ENCODE assay signal across 9 cellular contexts in genomic region chr18:35038881-35039491, GRCh38. TPM values are rescaled to one million over a fixed set of nuclear protein-coding genes. Genes with fewer than 3 reads are reported as not detected.
DNase-seq lines count a peak whose midpoint lies in the region; ATAC-seq, FAIRE-seq and TF ChIP-seq lines count a peak whose summit lies in the region.
"Had no signal": no experiment of that assay in that cellular context is flagged by ENCODE, and none has a peak within 500 bp of the region (broad histone marks: within the 10 kb centered on the region; RNA-seq: fewer than 3 reads in every experiment).

No MANE protein-coding gene starts in this region.

- H3K27me3 Mint-ChIP-seq in immature natural killer cell (ENCODE audit: low read depth in 3 of 3), result peaks cover 20 to 21% (median 21%) of the 10 kb centered on the region in 3 donors

- peak overlapping the region; percentile 4 to 33 (median 29) for H3K4me3 Mint-ChIP-seq in immature natural killer cell

- peak overlapping the region in 2 of 4 donors; percentile 92 to 96 for H3K27ac ChIP-seq in tibial nerve
- no peak overlapping the region for H3K27ac ChIP-seq in tibial artery
- H3K27ac ChIP-seq in SK-N-SH (ENCODE audit: low read depth in 2 of 2, low read length in 1 of 2), result peak overlapping the region in 1 of 2 experiments; percentile 43; a peak in 1 of 4 replicates

- H3K27ac Mint-ChIP-seq in immature natural killer cell, result peak overlapping the region; percentile 76 to 100 (median 94)

- no peak for TF ChIP-seq CTCF in Loucy (conservative IDR thresholded peaks at IDR 0.05; ENCODE audit: low read length)
- no peak for TF ChIP-seq CTCF in tibial nerve (IDR thresholded peaks at IDR 0.05)
- no peak for TF ChIP-seq CTCF in tibial artery (IDR thresholded peaks at IDR 0.05)
- no peak for TF ChIP-seq CTCF in SK-N-SH (IDR thresholded peaks at IDR 0.05)

- peaks cover 0 to 4% (median 0%) of the 10 kb centered on the region in 3 donors for H3K36me3 Mint-ChIP-seq in immature natural killer cell

- CTCF ChIA-PET in SK-N-SH (lab: Yijun Ruan, JAX), result interaction anchor here (1.0 to 3.8 kb wide), 5 partner anchors 10 to 105 kb away, joined by 3 to 18 read pairs (median 10); no protein-coding TSS in a partner anchor

- WGBS in tibial nerve, 2 donors, result 50 to 62% methylated on average over 2 of the region's 2 CpGs
- 100% methylated on average over 2 of the region's 2 CpGs for WGBS in SK-N-SH (ENCODE audit: low lambda C conversion rate)

- H3K4me2 ChIP-seq in Loucy (ENCODE audit: low read depth, low read length, poor library complexity, severe bottlenecking), result peak overlapping the region; percentile 49
- H3K4me2 ChIP-seq in SK-N-SH, result no peak overlapping the region

- H3K4me1 ChIP-seq in Loucy (ENCODE audit: insufficient read depth, low read length, poor library complexity, severe bottlenecking), result peaks cover 52% of the 10 kb centered on the region
- peaks cover 0 to 23% (median 22%) of the 10 kb centered on the region in 4 donors for H3K4me1 ChIP-seq in tibial nerve
- H3K4me1 ChIP-seq in tibial artery, result peaks cover 0 to 20% (median 5%) of the 10 kb centered on the region in 4 donors
- peaks cover 9 to 13% of the 10 kb centered on the region in 2 experiments; a peak in 3 of 4 replicates for H3K4me1 ChIP-seq in SK-N-SH (ENCODE audit: control insufficient read depth in 1 of 2, insufficient read depth in 2 of 2, low read depth in 1 of 2, low read length in 1 of 2)

- DNase-seq in GM12891 (ENCODE audit: insufficient read length, low spot score) (no peak), immature natural killer cell (no peak), tibial nerve (ENCODE audit: low spot score in 2 of 2) (no peak), NCI-H1048 (lab: John Stamatoyannopoulos, UW) (no peak), tibial artery (no peak), SK-N-SH (no peak)
- DNase-seq: left ventricle myocardium superior had no signal

- H3K9me3 ChIP-seq in Loucy (ENCODE audit: insufficient read depth, low read depth, low read length), result no peaks in the 10 kb centered on the region
- no peaks in the 10 kb centered on the region for H3K9me3 ChIP-seq in tibial nerve
- no peaks in the 10 kb centered on the region for H3K9me3 ChIP-seq in tibial artery
- H3K9me3 ChIP-seq in SK-N-SH, result no peaks in the 10 kb centered on the region

- no peaks in the 10 kb centered on the region for H3F3A ChIP-seq in Loucy (ENCODE audit: low read depth)
- no peaks in the 10 kb centered on the region for H3F3A ChIP-seq in SK-N-SH (replicated peaks; ENCODE audit: insufficient read depth)

- peaks cover 52 to 83% of the 10 kb centered on the region in 2 donors for H3K4me1 Mint-ChIP-seq in immature natural killer cell

- H4K20me1 ChIP-seq in Loucy (ENCODE audit: insufficient read depth, low read length, poor library complexity, severe bottlenecking) (peaks cover 24% of the 10 kb centered on the region), SK-N-SH (ENCODE audit: insufficient read depth) (no peaks in the 10 kb centered on the region)

- no peak overlapping the region for H3K4me3 ChIP-seq in Loucy (ENCODE audit: low read length, poor library complexity, severe bottlenecking)
- no peak overlapping the region for H3K4me3 ChIP-seq in tibial nerve
- no peak overlapping the region for H3K4me3 ChIP-seq in tibial artery
- no peak overlapping the region for H3K4me3 ChIP-seq in SK-N-SH (ENCODE audit: low read depth in 2 of 2, low read length in 1 of 2)

- intact Hi-C loops in tibial artery (cut with DNase I; ENCODE audit: low total_unique reads), result no loop called here

- H3K79me2 ChIP-seq in Loucy (ENCODE audit: insufficient read depth, low read length), result peaks cover 26% of the 10 kb centered on the region
- H3K79me2 ChIP-seq in SK-N-SH (ENCODE audit: insufficient read depth), result peaks cover 22% of the 10 kb centered on the region

- H2AFZ ChIP-seq in Loucy (ENCODE audit: low read length) (no peak overlapping the region), SK-N-SH (ENCODE audit: low read depth) (no peak overlapping the region)

- H3K9me3 Mint-ChIP-seq in immature natural killer cell, result no peaks in the 10 kb centered on the region

- peak; percentile 23 for ATAC-seq in GM21825 (IDR thresholded peaks at IDR 0.05; ENCODE audit: unreplicated experiment)
- ATAC-seq: left ventricle myocardium superior had no signal

- no peaks in the 10 kb centered on the region for H3K27me3 ChIP-seq in Loucy (ENCODE audit: insufficient read depth, low read length, poor library complexity, severe bottlenecking)
- H3K27me3 ChIP-seq in tibial nerve, result no peaks in the 10 kb centered on the region
- H3K27me3 ChIP-seq in tibial artery, result no peaks in the 10 kb centered on the region
- H3K27me3 ChIP-seq in SK-N-SH (ENCODE audit: insufficient read depth), result no peaks in the 10 kb centered on the region

- H3K36me3 ChIP-seq in Loucy (ENCODE audit: insufficient read depth, low read length) (no peaks in the 10 kb centered on the region), tibial nerve (no peaks in the 10 kb centered on the region), tibial artery (no peaks in the 10 kb centered on the region), SK-N-SH (replicated peaks in 1 of 2; ENCODE audit: control insufficient read depth in 1 of 2, insufficient read depth in 2 of 2, low read length in 1 of 2) (no peaks in the 10 kb centered on the region)

- FAIRE-seq in GM12891 (lab: Jason Lieb, UNC), result peak; percentile 76

- POLR2A ChIA-PET in SK-N-SH (lab: Yijun Ruan, JAX), result no interaction called here

- H3K9ac ChIP-seq in Loucy (ENCODE audit: low read depth, low read length, poor library complexity, severe bottlenecking) (no peak overlapping the region), SK-N-SH (no peak overlapping the region)

- no peak for TF ChIP-seq RAD21 in SK-N-SH (IDR thresholded peaks at IDR 0.05; ENCODE audit: low read length)

- TF ChIP-seq POLR2A in GM12891 (IDR thresholded peaks at IDR 0.05; ENCODE audit: low read depth, low read length) (no peak), tibial nerve (IDR thresholded peaks at IDR 0.05) (no peak)

- no peaks in the 10 kb centered on the region for H3K9me2 ChIP-seq in Loucy (replicated peaks; ENCODE audit: low read depth, low read length)
- no peaks in the 10 kb centered on the region for H3K9me2 ChIP-seq in SK-N-SH

- TF ChIP-seq EP300 in tibial nerve (IDR thresholded peaks at IDR 0.05) (no peak), SK-N-SH (IDR thresholded peaks at IDR 0.05; ENCODE audit: borderline replicate concordance in 1 of 2, low read depth in 1 of 2, low read length in 1 of 2) (no peak)

TF ChIP-seq in GM12891, 5 proteins besides CTCF, POLR2A, EP300 and RAD21:
- TF ChIP-seq POU2F2 (IDR thresholded peaks at IDR 0.05; ENCODE audit: low read depth, low read length) (no peak), SPI1 (IDR thresholded peaks at IDR 0.05; ENCODE audit: low read depth, low read length) (peak; percentile 32; the same call in 1 of the 2 replicates)

TF ChIP-seq in SK-N-SH, 30 proteins besides CTCF, POLR2A, EP300 and RAD21 (continues in another document):
- TF ChIP-seq RXRA (IDR thresholded peaks at IDR 0.05; ENCODE audit: borderline replicate concordance, low read depth), result no peak
- no peak for TF ChIP-seq FOXJ3 (CRISPR knock-in tag; IDR thresholded peaks at IDR 0.05)
- no peak for TF ChIP-seq GATA2 (CRISPR knock-in tag; IDR thresholded peaks at IDR 0.05)
- no peak for TF ChIP-seq SMC3 (IDR thresholded peaks at IDR 0.05; ENCODE audit: low read depth, low read length)
- no peak for TF ChIP-seq TEAD4 (IDR thresholded peaks at IDR 0.05; ENCODE audit: borderline replicate concordance, insufficient read depth)
- no peak for TF ChIP-seq RFX5 (IDR thresholded peaks at IDR 0.05; ENCODE audit: low read length)
- TF ChIP-seq FOXM1 (IDR thresholded peaks at IDR 0.05; ENCODE audit: low read depth), result no peak
- TF ChIP-seq TCF12 (IDR thresholded peaks at IDR 0.05), result no peak
- TF ChIP-seq RCOR1 (IDR thresholded peaks at IDR 0.05; ENCODE audit: low read length), result no peak
- TF ChIP-seq NFIC (IDR thresholded peaks at IDR 0.05; ENCODE audit: borderline replicate concordance), result no peak
- TF ChIP-seq SIN3A (IDR thresholded peaks at IDR 0.05; ENCODE audit: borderline replicate concordance, low read depth, low read length), result no peak
- no peak for TF ChIP-seq NRF1 (IDR thresholded peaks at IDR 0.05; ENCODE audit: low read depth, low read length)
- TF ChIP-seq PBX3 (IDR thresholded peaks at IDR 0.05), result no peak
- no peak for TF ChIP-seq FOSL2 (IDR thresholded peaks at IDR 0.05; ENCODE audit: borderline replicate concordance, low read depth)
- TF ChIP-seq POLR2AphosphoS5 (IDR thresholded peaks at IDR 0.05; ENCODE audit: low read depth, low read length), result no peak

RNA-seq across cellular contexts. Expression of gene MAPRE2, which starts 2.2 kb away (rescaled TPM):
- polyA plus RNA-seq in GM12891 (2012; ENCODE audit: low read depth, missing spikeins), result 12.3 TPM
- polyA plus RNA-seq in immature natural killer cell (100 to 1,000 TPM; 134 to 265 (median 224) TPM), SK-N-SH (2012; rRNA removed) (11.5 and 14.1 TPM in 2 replicates)
- 10 to 100 TPM; 18.9 to 33.3 (median 29.4) TPM for total RNA-seq in tibial nerve
- polyA plus RNA-seq in SK-N-SH (2012; cell fraction: cytosol; rRNA removed), result 13.3 and 17.5 TPM in 2 replicates
- polyA plus RNA-seq in SK-N-SH (2012; cell fraction: nucleus; rRNA removed), result 8.0 and 9.7 TPM in 2 replicates

Comparison
In these comparisons a context has a peak if more than half of its experiments do, and no peak if none do; other contexts are left out.
1. RNA of gene MAPRE2, which starts 2.2 kb away (polyA plus RNA-seq): 134 to 265 TPM in immature natural killer cell; 8.0 to 17.5 TPM in SK-N-SH; every median in the first group is over 4 times any median in the second.